In the genomic region with DNA sequence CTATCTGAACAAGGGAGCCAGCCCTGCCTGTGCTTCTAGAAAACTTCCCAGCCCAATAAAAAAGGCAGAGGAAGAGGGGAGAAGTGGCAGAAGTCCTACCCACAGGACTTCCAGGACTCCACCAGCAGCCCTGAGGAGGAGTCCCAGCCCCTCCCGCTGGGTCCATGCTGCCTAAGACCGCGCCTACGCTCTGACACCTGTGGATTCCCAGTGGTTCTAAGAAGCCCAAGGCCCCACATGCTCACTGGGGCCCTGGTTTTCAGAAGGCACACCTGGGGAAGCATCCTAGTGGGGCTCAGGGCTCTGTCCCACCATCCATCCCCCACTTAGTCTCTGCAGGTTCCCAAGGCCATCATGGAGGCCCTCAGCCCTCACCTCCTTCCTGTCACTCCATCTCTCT, we compare ENCODE assay signal across 1 cellular context.
TF ChIP-seq lines count a peak whose summit lies in the region.

No MANE protein-coding gene starts in this region.

TF ChIP-seq in GM23338, 12 proteins besides CTCF, POLR2A, EP300 and RAD21:
- TF ChIP-seq, protein P1, sequence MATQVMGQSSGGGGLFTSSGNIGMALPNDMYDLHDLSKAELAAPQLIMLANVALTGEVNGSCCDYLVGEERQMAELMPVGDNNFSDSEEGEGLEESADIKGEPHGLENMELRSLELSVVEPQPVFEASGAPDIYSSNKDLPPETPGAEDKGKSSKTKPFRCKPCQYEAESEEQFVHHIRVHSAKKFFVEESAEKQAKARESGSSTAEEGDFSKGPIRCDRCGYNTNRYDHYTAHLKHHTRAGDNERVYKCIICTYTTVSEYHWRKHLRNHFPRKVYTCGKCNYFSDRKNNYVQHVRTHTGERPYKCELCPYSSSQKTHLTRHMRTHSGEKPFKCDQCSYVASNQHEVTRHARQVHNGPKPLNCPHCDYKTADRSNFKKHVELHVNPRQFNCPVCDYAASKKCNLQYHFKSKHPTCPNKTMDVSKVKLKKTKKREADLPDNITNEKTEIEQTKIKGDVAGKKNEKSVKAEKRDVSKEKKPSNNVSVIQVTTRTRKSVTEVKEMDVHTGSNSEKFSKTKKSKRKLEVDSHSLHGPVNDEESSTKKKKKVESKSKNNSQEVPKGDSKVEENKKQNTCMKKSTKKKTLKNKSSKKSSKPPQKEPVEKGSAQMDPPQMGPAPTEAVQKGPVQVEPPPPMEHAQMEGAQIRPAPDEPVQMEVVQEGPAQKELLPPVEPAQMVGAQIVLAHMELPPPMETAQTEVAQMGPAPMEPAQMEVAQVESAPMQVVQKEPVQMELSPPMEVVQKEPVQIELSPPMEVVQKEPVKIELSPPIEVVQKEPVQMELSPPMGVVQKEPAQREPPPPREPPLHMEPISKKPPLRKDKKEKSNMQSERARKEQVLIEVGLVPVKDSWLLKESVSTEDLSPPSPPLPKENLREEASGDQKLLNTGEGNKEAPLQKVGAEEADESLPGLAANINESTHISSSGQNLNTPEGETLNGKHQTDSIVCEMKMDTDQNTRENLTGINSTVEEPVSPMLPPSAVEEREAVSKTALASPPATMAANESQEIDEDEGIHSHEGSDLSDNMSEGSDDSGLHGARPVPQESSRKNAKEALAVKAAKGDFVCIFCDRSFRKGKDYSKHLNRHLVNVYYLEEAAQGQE (IDR thresholded peaks at IDR 0.05; ENCODE audit: unreplicated experiment): no peak
- TF ChIP-seq POLR2AphosphoS5 (IDR thresholded peaks at IDR 0.05; ENCODE audit: low read depth) (no peak), ETS1 (IDR thresholded peaks at IDR 0.05) (no peak), EZH2phosphoT487 (IDR thresholded peaks at IDR 0.05; ENCODE audit: unreplicated experiment) (no peak), ZNF331 (CRISPR knock-in tag; IDR thresholded peaks at IDR 0.05; ENCODE audit: low read depth) (no peak), STAT1 (IDR thresholded peaks at IDR 0.05; ENCODE audit: unreplicated experiment) (no peak)
- TF ChIP-seq, protein P2, sequence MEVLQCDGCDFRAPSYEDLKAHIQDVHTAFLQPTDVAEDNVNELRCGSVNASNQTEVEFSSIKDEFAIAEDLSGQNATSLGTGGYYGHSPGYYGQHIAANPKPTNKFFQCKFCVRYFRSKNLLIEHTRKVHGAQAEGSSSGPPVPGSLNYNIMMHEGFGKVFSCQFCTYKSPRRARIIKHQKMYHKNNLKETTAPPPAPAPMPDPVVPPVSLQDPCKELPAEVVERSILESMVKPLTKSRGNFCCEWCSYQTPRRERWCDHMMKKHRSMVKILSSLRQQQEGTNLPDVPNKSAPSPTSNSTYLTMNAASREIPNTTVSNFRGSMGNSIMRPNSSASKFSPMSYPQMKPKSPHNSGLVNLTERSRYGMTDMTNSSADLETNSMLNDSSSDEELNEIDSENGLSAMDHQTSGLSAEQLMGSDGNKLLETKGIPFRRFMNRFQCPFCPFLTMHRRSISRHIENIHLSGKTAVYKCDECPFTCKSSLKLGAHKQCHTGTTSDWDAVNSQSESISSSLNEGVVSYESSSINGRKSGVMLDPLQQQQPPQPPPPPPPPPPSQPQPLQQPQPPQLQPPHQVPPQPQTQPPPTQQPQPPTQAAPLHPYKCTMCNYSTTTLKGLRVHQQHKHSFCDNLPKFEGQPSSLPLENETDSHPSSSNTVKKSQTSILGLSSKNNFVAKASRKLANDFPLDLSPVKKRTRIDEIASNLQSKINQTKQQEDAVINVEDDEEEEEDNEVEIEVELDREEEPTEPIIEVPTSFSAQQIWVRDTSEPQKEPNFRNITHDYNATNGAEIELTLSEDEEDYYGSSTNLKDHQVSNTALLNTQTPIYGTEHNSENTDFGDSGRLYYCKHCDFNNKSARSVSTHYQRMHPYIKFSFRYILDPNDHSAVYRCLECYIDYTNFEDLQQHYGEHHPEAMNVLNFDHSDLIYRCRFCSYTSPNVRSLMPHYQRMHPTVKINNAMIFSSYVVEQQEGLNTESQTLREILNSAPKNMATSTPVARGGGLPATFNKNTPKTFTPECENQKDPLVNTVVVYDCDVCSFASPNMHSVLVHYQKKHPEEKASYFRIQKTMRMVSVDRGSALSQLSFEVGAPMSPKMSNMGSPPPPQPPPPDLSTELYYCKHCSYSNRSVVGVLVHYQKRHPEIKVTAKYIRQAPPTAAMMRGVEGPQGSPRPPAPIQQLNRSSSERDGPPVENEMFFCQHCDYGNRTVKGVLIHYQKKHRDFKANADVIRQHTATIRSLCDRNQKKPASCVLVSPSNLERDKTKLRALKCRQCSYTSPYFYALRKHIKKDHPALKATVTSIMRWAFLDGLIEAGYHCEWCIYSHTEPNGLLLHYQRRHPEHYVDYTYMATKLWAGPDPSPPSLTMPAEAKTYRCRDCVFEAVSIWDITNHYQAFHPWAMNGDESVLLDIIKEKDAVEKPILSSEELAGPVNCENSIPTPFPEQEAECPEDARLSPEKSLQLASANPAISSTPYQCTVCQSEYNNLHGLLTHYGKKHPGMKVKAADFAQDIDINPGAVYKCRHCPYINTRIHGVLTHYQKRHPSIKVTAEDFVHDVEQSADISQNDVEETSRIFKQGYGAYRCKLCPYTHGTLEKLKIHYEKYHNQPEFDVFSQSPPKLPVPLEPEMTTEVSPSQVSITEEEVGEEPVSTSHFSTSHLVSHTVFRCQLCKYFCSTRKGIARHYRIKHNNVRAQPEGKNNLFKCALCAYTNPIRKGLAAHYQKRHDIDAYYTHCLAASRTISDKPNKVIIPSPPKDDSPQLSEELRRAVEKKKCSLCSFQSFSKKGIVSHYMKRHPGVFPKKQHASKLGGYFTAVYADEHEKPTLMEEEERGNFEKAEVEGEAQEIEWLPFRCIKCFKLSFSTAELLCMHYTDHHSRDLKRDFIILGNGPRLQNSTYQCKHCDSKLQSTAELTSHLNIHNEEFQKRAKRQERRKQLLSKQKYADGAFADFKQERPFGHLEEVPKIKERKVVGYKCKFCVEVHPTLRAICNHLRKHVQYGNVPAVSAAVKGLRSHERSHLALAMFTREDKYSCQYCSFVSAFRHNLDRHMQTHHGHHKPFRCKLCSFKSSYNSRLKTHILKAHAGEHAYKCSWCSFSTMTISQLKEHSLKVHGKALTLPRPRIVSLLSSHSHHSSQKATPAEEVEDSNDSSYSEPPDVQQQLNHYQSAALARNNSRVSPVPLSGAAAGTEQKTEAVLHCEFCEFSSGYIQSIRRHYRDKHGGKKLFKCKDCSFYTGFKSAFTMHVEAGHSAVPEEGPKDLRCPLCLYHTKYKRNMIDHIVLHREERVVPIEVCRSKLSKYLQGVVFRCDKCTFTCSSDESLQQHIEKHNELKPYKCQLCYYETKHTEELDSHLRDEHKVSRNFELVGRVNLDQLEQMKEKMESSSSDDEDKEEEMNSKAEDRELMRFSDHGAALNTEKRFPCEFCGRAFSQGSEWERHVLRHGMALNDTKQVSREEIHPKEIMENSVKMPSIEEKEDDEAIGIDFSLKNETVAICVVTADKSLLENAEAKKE (CRISPR knock-in tag; IDR thresholded peaks at IDR 0.05): no peak
TF ChIP-seq in GM23338: peak in this region for 0.
